In genomic region chr12:57175428-57176138, GRCh38 we compare ENCODE assay signal across 8 cellular contexts. TPM values are rescaled to one million over a fixed set of nuclear protein-coding genes. Genes with fewer than 3 reads are reported as not detected.
DNase-seq lines count a peak whose midpoint lies in the region; ATAC-seq and TF ChIP-seq lines count a peak whose summit lies in the region.

No MANE protein-coding gene starts in this region.

- H3K36me3 ChIP-seq in colonic mucosa (peaks cover 1% of the 10 kb centered on the region), left lung (peaks cover 0 to 85% of the 10 kb centered on the region in 2 donors)

- H3K27ac ChIP-seq in VCaP (peak overlapping the region; percentile 49), colonic mucosa (no peak overlapping the region), left lung (no peak overlapping the region)

- H3K4me3 ChIP-seq in colonic mucosa = no peak overlapping the region
- no peak overlapping the region for H3K4me3 ChIP-seq in left lung

- ATAC-seq in left lung = peak; percentile 62
- ATAC-seq in HG03280 (IDR thresholded peaks at IDR 0.05; ENCODE audit: unreplicated experiment) = no peak

- peak overlapping the region; percentile 9 to 30 for H3K9ac ChIP-seq in colonic mucosa (ENCODE audit: low read depth in 2 of 2, low read length in 2 of 2)

- H3K9me3 ChIP-seq in colonic mucosa (no peaks in the 10 kb centered on the region), left lung (no peaks in the 10 kb centered on the region)

- intact Hi-C loops in colonic mucosa (cut with DNase I) = no loop called here
- intact Hi-C loops in left lung (cut with DNase I) = no loop called here

- H3K4me1 ChIP-seq in colonic mucosa (no peaks in the 10 kb centered on the region), left lung (no peaks in the 10 kb centered on the region)

- peak; percentile 73 for DNase-seq in NCI-H2029 (lab: John Stamatoyannopoulos, UW)
- peak; percentile 85 for DNase-seq in colonic mucosa
- DNase-seq in left lung = peak in 1 of 2 donors; percentile 59
- peak in 2 of 3 donors; percentile 38 to 57 for DNase-seq in stimulated activated CD4-positive, alpha-beta T cell treated with anti-CD3 and anti-CD28 coated beads, TNF-alpha, amount 100 ng/mL, for 48 hours (ENCODE audit: low read depth in 3 of 3)
- DNase-seq in NCI-H2171 (lab: John Stamatoyannopoulos, UW) = no peak

- TF ChIP-seq CTCF in GM12872 (IDR thresholded peaks at IDR 0.05; ENCODE audit: insufficient read depth, low read depth, low read length) (peak; percentile 54), VCaP (conservative IDR thresholded peaks at IDR 0.05) (peak; percentile 72), colonic mucosa (IDR thresholded peaks at IDR 0.05) (peak; percentile 61), left lung (IDR thresholded peaks at IDR 0.05) (peak; percentile 42 to 58)

- H3K27me3 ChIP-seq in colonic mucosa = no peaks in the 10 kb centered on the region
- H3K27me3 ChIP-seq in left lung = no peaks in the 10 kb centered on the region

RNA-seq across cellular contexts. Expression of gene LRP1-AS, which starts 28.2 kb away (rescaled TPM):
- total RNA-seq in colonic mucosa = not detected
- total RNA-seq in left lung = not detected

RNA-seq across cellular contexts. Expression of gene NXPH4, which starts 41.0 kb away (rescaled TPM):
- total RNA-seq in colonic mucosa = under 1 TPM in 1 of 2 donors, not detected in 1; 0.27 TPM
- 1 to 10 TPM in 1 of 2 donors, under 1 TPM in 1; 0.93 to 1.0 TPM for total RNA-seq in left lung

RNA-seq across cellular contexts. Expression of gene LRP1, which starts 47.3 kb away (rescaled TPM):
- total RNA-seq in colonic mucosa (100 to 1,000 TPM; 107 to 123 TPM), left lung (100 to 1,000 TPM; 228 to 325 TPM)

RNA-seq across cellular contexts. Expression of gene SHMT2, which starts 53.9 kb away (rescaled TPM):
- total RNA-seq in colonic mucosa = 100 to 1,000 TPM in 1 of 2 donors, 10 to 100 TPM in 1; 69.4 to 160 TPM
- 100 to 1,000 TPM in 1 of 2 donors, 10 to 100 TPM in 1; 64.7 to 116 TPM for total RNA-seq in left lung
